2 cellular contexts compared by ENCODE assay signal in genomic region chr1:239868117-239868516, GRCh38.
TF ChIP-seq lines count a peak whose summit lies in the region.

No MANE protein-coding gene starts in this region.

TF ChIP-seq in Ishikawa, 13 proteins besides CTCF, POLR2A, EP300 and RAD21 (continued from another document):
- TF ChIP-seq REST (IDR thresholded peaks at IDR 0.05; ENCODE audit: low read depth) (no peak), ZBTB7A (IDR thresholded peaks at IDR 0.05; ENCODE audit: low read depth) (no peak), MAX (IDR thresholded peaks at IDR 0.05) (no peak), NFIC (IDR thresholded peaks at IDR 0.05) (no peak), TAF1 (IDR thresholded peaks at IDR 0.05; ENCODE audit: low read depth) (no peak)

TF ChIP-seq in WTC11, 78 proteins besides CTCF, POLR2A, EP300 and RAD21 (continued from another document):
- TF ChIP-seq MLX (CRISPR knock-in tag; IDR thresholded peaks at IDR 0.05) (no peak), USF1 (CRISPR knock-in tag; IDR thresholded peaks at IDR 0.05) (no peak), ZNF671 (CRISPR knock-in tag; IDR thresholded peaks at IDR 0.05) (no peak), ZNF416 (CRISPR knock-in tag; IDR thresholded peaks at IDR 0.05) (no peak), TEAD4 (CRISPR knock-in tag; IDR thresholded peaks at IDR 0.05) (no peak)
